Comparison of ENCODE assay signal across 25 cellular contexts in the genomic region with DNA sequence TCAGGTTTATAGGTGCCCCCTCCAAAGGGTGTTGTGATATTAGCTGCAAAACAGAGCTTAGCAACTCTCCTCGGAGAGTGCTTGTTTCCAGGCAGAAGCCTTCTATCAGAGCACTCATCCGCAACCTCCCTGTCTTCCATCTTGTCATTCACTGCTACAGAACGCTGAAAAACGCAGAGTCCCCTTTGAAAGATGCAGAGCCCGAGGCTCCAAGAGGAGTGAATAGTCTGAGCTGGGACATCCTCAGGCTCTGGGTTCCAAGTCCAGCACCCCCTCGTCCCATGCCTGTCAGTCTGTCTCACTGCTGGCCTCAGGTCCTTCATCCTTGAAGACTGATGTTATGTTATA.
DNase-seq lines count a peak whose midpoint lies in the region; ATAC-seq and TF ChIP-seq lines count a peak whose summit lies in the region.
"Had no signal": no experiment of that assay in that cellular context is flagged by ENCODE, and none has a peak within 500 bp of the region (broad histone marks: within the 10 kb centered on the region; RNA-seq: fewer than 3 reads in every experiment).

No MANE protein-coding gene starts in this region.

- peaks cover 73% of the 10 kb centered on the region for H3K27me3 Mint-ChIP-seq in activated naive CD4-positive, alpha-beta T cell treated with anti-CD3 and anti-CD28 coated beads, Interleukin-2, amount 10 ng/mL, durations not matched to agents 7 days and 5 days

- H2BK120ac ChIP-seq in mesenchymal stem cell (ENCODE audit: low read depth, low read length): no peak overlapping the region

- H3K36me3 Mint-ChIP-seq in activated naive CD4-positive, alpha-beta T cell treated with anti-CD3 and anti-CD28 coated beads, Interleukin-2, amount 10 ng/mL, durations not matched to agents 7 days and 5 days: no peaks in the 10 kb centered on the region
- H3K36me3 Mint-ChIP-seq: naive thymus-derived CD4-positive, alpha-beta T cell; stimulated activated naive B cell treated with anti-CD40 and anti-IgM and Interleukin-4, amounts not matched to agents 10 μg/mL and 1 μg/mL and 100 μg/mL, for 72 hours had no signal

- peak; percentile 20 for DNase-seq in activated naive CD4-positive, alpha-beta T cell treated with anti-CD3 and anti-CD28 coated beads, Interleukin-2, amount 10 ng/mL, durations not matched to agents 7 days and 5 days
- DNase-seq in activated naive CD4-positive, alpha-beta T cell treated with anti-CD3 and anti-CD28 coated beads, Interleukin-2, amount 50 U/mL, for 16 hours: no peak
- DNase-seq in choroid plexus epithelial cell (ENCODE audit: low read depth) (peak; percentile 23), mesenchymal stem cell (no peak), ascending aorta (ENCODE audit: low spot score in 2 of 2) (no peak)
- DNase-seq: activated CD4-positive, alpha-beta T cell treated with anti-CD3 and anti-CD28 coated beads, Interleukin-2, amount 50 U/mL, for 4 hours; activated naive CD4-positive, alpha-beta T cell treated with anti-CD3 and anti-CD28 coated beads for 36 hours; brain microvascular endothelial cell; GM23248; HFFc6; naive thymus-derived CD4-positive, alpha-beta T cell; NCI-H1092; NCI-H187; NCI-H526; NK-92 treated with Interleukin-12 subunit alpha and Interleukin-12 subunit beta, amount 100 ng/mL, for 24 hours; PC-3; stimulated activated naive B cell treated with anti-CD40 and anti-IgM and Interleukin-4, amounts not matched to agents 10 μg/mL and 1 μg/mL and 100 μg/mL, for 72 hours; testis had no signal

- peak overlapping the region in 1 of 2 experiments; percentile 68 for H3K4ac ChIP-seq in mesenchymal stem cell (ENCODE audit: low read depth in 1 of 2, low read length in 2 of 2)

- no peak overlapping the region for H3K27ac ChIP-seq in mesenchymal stem cell (ENCODE audit: low read length, poor library complexity, severe bottlenecking)
- peak overlapping the region; percentile 24 for H3K27ac ChIP-seq in stomach smooth muscle (ENCODE audit: low read length)
- no peak overlapping the region for H3K27ac ChIP-seq in ascending aorta
- H3K27ac ChIP-seq: testis had no signal

- H3K4me1 Mint-ChIP-seq in activated naive CD4-positive, alpha-beta T cell treated with anti-CD3 and anti-CD28 coated beads, Interleukin-2, amount 10 ng/mL, durations not matched to agents 7 days and 5 days: peaks cover 23% of the 10 kb centered on the region

- WGBS in mesenchymal stem cell: 62% methylated on average over 5 of the region's 6 CpGs

- H3K4me2 ChIP-seq in mesenchymal stem cell (ENCODE audit: low read length, poor library complexity, severe bottlenecking): no peak overlapping the region

- peak overlapping the region in 1 of 2 experiments; percentile 61 for H2BK12ac ChIP-seq in mesenchymal stem cell (ENCODE audit: low read length in 2 of 2)

- intact Hi-C loops in ascending aorta (cut with DNase I): no loop called here

- H2BK5ac ChIP-seq in mesenchymal stem cell (ENCODE audit: low read depth, low read length, poor library complexity, severe bottlenecking): no peak overlapping the region

- ATAC-seq in HG02981 (IDR thresholded peaks at IDR 0.05; ENCODE audit: unreplicated experiment): no peak
- no peak for ATAC-seq in GM19324 (IDR thresholded peaks at IDR 0.05; ENCODE audit: low FRiP score, unreplicated experiment)
- ATAC-seq: gastroesophageal sphincter; naive thymus-derived CD4-positive, alpha-beta T cell; stimulated activated naive B cell treated with anti-CD40 and anti-IgM and Interleukin-4, amounts not matched to agents 10 μg/mL and 1 μg/mL and 100 μg/mL, for 72 hours had no signal

- peak overlapping the region in 1 of 2 experiments; percentile 40 for H3K18ac ChIP-seq in mesenchymal stem cell (ENCODE audit: low read depth in 1 of 2, low read length in 2 of 2)

- H3K36me3 ChIP-seq in mesenchymal stem cell (ENCODE audit: control insufficient read depth in 1 of 2, insufficient read depth in 2 of 2, low read depth in 1 of 2, low read length in 2 of 2) (no peaks in the 10 kb centered on the region), stomach smooth muscle (ENCODE audit: control insufficient read depth in 2 of 2, insufficient read depth in 2 of 2, low read length in 2 of 2) (no peaks in the 10 kb centered on the region), ascending aorta (no peaks in the 10 kb centered on the region)
- H3K36me3 ChIP-seq: brain microvascular endothelial cell, gastroesophageal sphincter, uterus had no signal

- H3K9ac ChIP-seq in mesenchymal stem cell (ENCODE audit: low read length): no peak overlapping the region
- H3K9ac ChIP-seq in stomach smooth muscle (ENCODE audit: low read length in 2 of 2): no peak overlapping the region
- H3K9ac ChIP-seq: GM23248 had no signal

- no peak overlapping the region for H3K23ac ChIP-seq in mesenchymal stem cell (ENCODE audit: low read length in 2 of 2)

- H3K4me3 Mint-ChIP-seq in activated naive CD4-positive, alpha-beta T cell treated with anti-CD3 and anti-CD28 coated beads, Interleukin-2, amount 10 ng/mL, durations not matched to agents 7 days and 5 days: no peak overlapping the region
- H3K4me3 Mint-ChIP-seq: activated naive CD4-positive, alpha-beta T cell treated with anti-CD3 and anti-CD28 coated beads for 36 hours; HFFc6; naive thymus-derived CD4-positive, alpha-beta T cell; stimulated activated naive B cell treated with anti-CD40 and anti-IgM and Interleukin-4, amounts not matched to agents 10 μg/mL and 1 μg/mL and 100 μg/mL, for 72 hours; T-helper 1 cell treated with Interleukin-12 subunit alpha and Interleukin-12 subunit beta and Interleukin-4 antibody, amounts not matched to agents 30 μg/mL and 1 μg/mL, for 36 hours had no signal

- H3K27me3 ChIP-seq in mesenchymal stem cell (ENCODE audit: control insufficient read depth in 1 of 2, insufficient read depth in 1 of 2, low read length in 2 of 2) (peaks cover 0 to 3% of the 10 kb centered on the region in 2 experiments), stomach smooth muscle (ENCODE audit: control insufficient read depth in 1 of 2, insufficient read depth in 2 of 2, low read length in 2 of 2) (no peaks in the 10 kb centered on the region), ascending aorta (no peaks in the 10 kb centered on the region)
- H3K27me3 ChIP-seq: gastroesophageal sphincter, testis, uterus had no signal

- no peak overlapping the region for H3K4me3 ChIP-seq in choroid plexus epithelial cell (ENCODE audit: low read depth, low read length)
- H3K4me3 ChIP-seq in mesenchymal stem cell (ENCODE audit: insufficient read depth in 1 of 2, low read depth in 1 of 2, low read length in 2 of 2): no peak overlapping the region
- no peak overlapping the region for H3K4me3 ChIP-seq in stomach smooth muscle (ENCODE audit: low read length in 2 of 2)
- H3K4me3 ChIP-seq in ascending aorta: no peak overlapping the region
- H3K4me3 ChIP-seq: gastroesophageal sphincter, GM23248, skin epidermis, testis, uterus had no signal

- peak overlapping the region; percentile 2 for H4K8ac ChIP-seq in mesenchymal stem cell (ENCODE audit: low read length)

- H3K4me1 ChIP-seq in mesenchymal stem cell (ENCODE audit: control insufficient read depth, insufficient read depth, low read depth, low read length) (peaks cover 24% of the 10 kb centered on the region), stomach smooth muscle (ENCODE audit: control insufficient read depth, insufficient read depth, low read length) (peaks cover 38% of the 10 kb centered on the region), ascending aorta (peaks cover 12 to 35% of the 10 kb centered on the region in 2 donors)

- H3K9me3 ChIP-seq in mesenchymal stem cell (ENCODE audit: control insufficient read depth, low read length) (no peaks in the 10 kb centered on the region), stomach smooth muscle (ENCODE audit: control insufficient read depth in 2 of 2, low read length in 2 of 2) (no peaks in the 10 kb centered on the region), ascending aorta (no peaks in the 10 kb centered on the region)
- H3K9me3 ChIP-seq: gastroesophageal sphincter, testis, uterus had no signal

- H3K14ac ChIP-seq in mesenchymal stem cell (ENCODE audit: low read length in 2 of 2): no peak overlapping the region

- no peaks in the 10 kb centered on the region for H3K9me3 Mint-ChIP-seq in activated naive CD4-positive, alpha-beta T cell treated with anti-CD3 and anti-CD28 coated beads, Interleukin-2, amount 10 ng/mL, durations not matched to agents 7 days and 5 days
- H3K9me3 Mint-ChIP-seq: activated naive CD4-positive, alpha-beta T cell treated with anti-CD3 and anti-CD28 coated beads for 36 hours; HFFc6; naive thymus-derived CD4-positive, alpha-beta T cell; stimulated activated naive B cell treated with anti-CD40 and anti-IgM and Interleukin-4, amounts not matched to agents 10 μg/mL and 1 μg/mL and 100 μg/mL, for 72 hours; T-helper 1 cell treated with Interleukin-12 subunit alpha and Interleukin-12 subunit beta and Interleukin-4 antibody, amounts not matched to agents 30 μg/mL and 1 μg/mL, for 36 hours had no signal

- peak overlapping the region; percentile 50 for H2BK15ac ChIP-seq in mesenchymal stem cell (ENCODE audit: low read depth, poor library complexity, severe bottlenecking)

- H2AK5ac ChIP-seq in mesenchymal stem cell (ENCODE audit: low read length, severe bottlenecking): no peak overlapping the region

- no peak overlapping the region for H3K27ac Mint-ChIP-seq in activated naive CD4-positive, alpha-beta T cell treated with anti-CD3 and anti-CD28 coated beads, Interleukin-2, amount 10 ng/mL, durations not matched to agents 7 days and 5 days
- H3K27ac Mint-ChIP-seq: activated naive CD4-positive, alpha-beta T cell treated with anti-CD3 and anti-CD28 coated beads for 36 hours; HFFc6; naive thymus-derived CD4-positive, alpha-beta T cell; stimulated activated naive B cell treated with anti-CD40 and anti-IgM and Interleukin-4, amounts not matched to agents 10 μg/mL and 1 μg/mL and 100 μg/mL, for 72 hours; T-helper 1 cell treated with Interleukin-12 subunit alpha and Interleukin-12 subunit beta and Interleukin-4 antibody, amounts not matched to agents 30 μg/mL and 1 μg/mL, for 36 hours had no signal

- no peak overlapping the region for H2AFZ ChIP-seq in mesenchymal stem cell (ENCODE audit: low read depth, low read length)
- H2AFZ ChIP-seq: GM23248 had no signal

- TF ChIP-seq CTCF in choroid plexus epithelial cell (conservative IDR thresholded peaks at IDR 0.05; ENCODE audit: low read depth, low read length): no peak
- no peak for TF ChIP-seq CTCF in ascending aorta (IDR thresholded peaks at IDR 0.05)

- CTCF ChIA-PET in activated naive CD4-positive, alpha-beta T cell treated with anti-CD3 and anti-CD28 coated beads, Interleukin-2, amount 10 ng/mL, durations not matched to agents 7 days and 5 days (lab: Charles Lee): interaction anchor here (1.4 kb wide), 1 partner anchor 11 kb away, joined by 3 read pairs; no protein-coding TSS in a partner anchor

- peak overlapping the region; percentile 57 for H4K91ac ChIP-seq in mesenchymal stem cell (ENCODE audit: low read length)

- H3K79me1 ChIP-seq in mesenchymal stem cell (replicated peaks; ENCODE audit: low read length, poor library complexity, severe bottlenecking): no peaks in the 10 kb centered on the region

Comparison
In these comparisons a context has a peak if more than half of its experiments do, and no peak if none do; other contexts are left out.
1. DNase-seq: peak in activated naive CD4-positive, alpha-beta T cell treated with anti-CD3 and anti-CD28 coated beads, Interleukin-2, amount 10 ng/mL, durations not matched to agents 7 days and 5 days (single experiment) and choroid plexus epithelial cell (single experiment); none in activated naive CD4-positive, alpha-beta T cell treated with anti-CD3 and anti-CD28 coated beads, Interleukin-2, amount 50 U/mL, for 16 hours (single experiment), mesenchymal stem cell (single experiment) and ascending aorta (0 of 2).